In genomic region chr19:10752913-10753285, GRCh38 we compare ENCODE assay signal across 16 cellular contexts. TPM values are rescaled to one million over a fixed set of nuclear protein-coding genes. Genes with fewer than 3 reads are reported as not detected.
DNase-seq lines count a peak whose midpoint lies in the region; ATAC-seq, FAIRE-seq and TF ChIP-seq lines count a peak whose summit lies in the region.
"Had no signal": no experiment of that assay in that cellular context is flagged by ENCODE, and none has a peak within 500 bp of the region (broad histone marks: within the 10 kb centered on the region; RNA-seq: fewer than 3 reads in every experiment).

No MANE protein-coding gene starts in this region.

- TF ChIP-seq POLR2A in spleen (IDR thresholded peaks at IDR 0.05) (no peak), H54 (IDR thresholded peaks at IDR 0.05; ENCODE audit: low read depth, low read length) (no peak)

- H3K27me3 ChIP-seq in spleen (replicated peaks in 1 of 7), result no peaks in the 10 kb centered on the region

- ATAC-seq in HG02610 (IDR thresholded peaks at IDR 0.05; ENCODE audit: unreplicated experiment), result no peak
- ATAC-seq: A549 had no signal

- TF ChIP-seq CTCF in spleen (IDR thresholded peaks at IDR 0.05 in 8 of 11, conservative IDR thresholded peaks at IDR 0.05 in 3 of 11), result no peak
- no peak for TF ChIP-seq CTCF in coronary artery (IDR thresholded peaks at IDR 0.05)

- H3K4me3 ChIP-seq in spleen (no peak overlapping the region), coronary artery (no peak overlapping the region)
- H3K4me3 ChIP-seq: A549 had no signal

- H3K4me1 Mint-ChIP-seq in activated T-cell treated with anti-CD3 and anti-CD28 coated beads, Interleukin-2, amount 50 U/mL, for 24 hours (ENCODE audit: low read depth), result peaks cover 93% of the 10 kb centered on the region
- H3K4me1 Mint-ChIP-seq in IgD-negative memory B cell, result peaks cover 16 to 47% (median 35%) of the 10 kb centered on the region in 3 donors

- H3K4me1 ChIP-seq in spleen, result peaks cover 34 to 100% (median 93%) of the 10 kb centered on the region in 6 donors

- WGBS in spleen, 5 donors, result 90 to 100% (median 94%) methylated on average over 4 of the region's 4 CpGs

- H3K27ac ChIP-seq in epithelial cell of prostate (peak overlapping the region; percentile 84), spleen (peak overlapping the region; percentile 29 to 92 (median 86)), coronary artery (peak overlapping the region in 1 of 2 donors; percentile 81)

- peak overlapping the region; percentile 91 for H3K27ac Mint-ChIP-seq in activated T-cell treated with anti-CD3 and anti-CD28 coated beads, Interleukin-2, amount 50 U/mL, for 24 hours
- H3K27ac Mint-ChIP-seq in IgD-negative memory B cell, result peak overlapping the region; percentile 19 to 63 (median 54)

- DNase-seq in activated T-cell treated with anti-CD3 and anti-CD28 coated beads, Interleukin-2, amount 50 U/mL, for 24 hours, result no peak
- no peak for DNase-seq in activated T-cell treated with anti-CD3 and anti-CD28 coated beads, Interleukin-2, amount 50 U/mL, for 48 hours
- no peak for DNase-seq in epithelial cell of prostate (ENCODE audit: low read depth, low spot score)
- no peak for DNase-seq in spleen
- DNase-seq in coronary artery (ENCODE audit: low spot score), result no peak
- no peak for DNase-seq in H54 (ENCODE audit: insufficient read length, low spot score)
- DNase-seq: activated gamma-delta T cell treated with Interleukin-2 at 50 U/mL for 16 hours; Calu3; GDM1; Karpas-422; NCI-H146; NCI-H446; stimulated activated CD4-positive, alpha-beta T cell treated with anti-CD3 and anti-CD28 coated beads, Interleukin-12 subunit alpha, Interleukin-12 subunit beta, amount 100 ng/mL, for 4 hours had no signal

- no peaks in the 10 kb centered on the region for H3K36me3 ChIP-seq in spleen

- no peaks in the 10 kb centered on the region for H3K27me3 Mint-ChIP-seq in activated T-cell treated with anti-CD3 and anti-CD28 coated beads, Interleukin-2, amount 50 U/mL, for 24 hours
- H3K27me3 Mint-ChIP-seq in IgD-negative memory B cell, result no peaks in the 10 kb centered on the region

- FAIRE-seq in H54 (lab: Jason Lieb, UNC), result no peak
- FAIRE-seq: A549 had no signal

- no peaks in the 10 kb centered on the region for H3K9me3 ChIP-seq in spleen
- H3K9me3 ChIP-seq: A549 had no signal

- H3K36me3 Mint-ChIP-seq in activated T-cell treated with anti-CD3 and anti-CD28 coated beads, Interleukin-2, amount 50 U/mL, for 24 hours (ENCODE audit: low read depth), result peaks cover 7% of the 10 kb centered on the region
- H3K36me3 Mint-ChIP-seq in IgD-negative memory B cell, result peaks cover 1% of the 10 kb centered on the region

- intact Hi-C loops in spleen (cut with DNase I; ENCODE audit: low total_unique reads), result no loop called here

- H3K4me3 Mint-ChIP-seq in activated T-cell treated with anti-CD3 and anti-CD28 coated beads, Interleukin-2, amount 50 U/mL, for 24 hours, result no peak overlapping the region
- no peak overlapping the region for H3K4me3 Mint-ChIP-seq in IgD-negative memory B cell

- H3K9me3 Mint-ChIP-seq in activated T-cell treated with anti-CD3 and anti-CD28 coated beads, Interleukin-2, amount 50 U/mL, for 24 hours, result no peaks in the 10 kb centered on the region
- no peaks in the 10 kb centered on the region for H3K9me3 Mint-ChIP-seq in IgD-negative memory B cell

RNA-seq across cellular contexts. Expression of gene DNM2, which starts 35.0 kb away (rescaled TPM):
- polyA plus RNA-seq in IgD-negative memory B cell (109 TPM), spleen (100 to 1,000 TPM in 1 of 3 donors, 10 to 100 TPM in 2; 57.1 to 104 (median 89.0) TPM)
- 100 to 1,000 TPM; 175 to 298 (median 197) TPM for total RNA-seq in spleen

RNA-seq across cellular contexts. Expression of gene QTRT1, which starts 51.7 kb away (rescaled TPM):
- 53.5 TPM for polyA plus RNA-seq in IgD-negative memory B cell
- 10 to 100 TPM; 20.6 to 49.4 (median 33.6) TPM for total RNA-seq in spleen
- polyA plus RNA-seq in spleen, result 100 to 1,000 TPM in 2 of 3 donors, 10 to 100 TPM in 1; 65.3 to 114 (median 111) TPM
